ENCODE assay signal across 22 cellular contexts in the genomic region with DNA sequence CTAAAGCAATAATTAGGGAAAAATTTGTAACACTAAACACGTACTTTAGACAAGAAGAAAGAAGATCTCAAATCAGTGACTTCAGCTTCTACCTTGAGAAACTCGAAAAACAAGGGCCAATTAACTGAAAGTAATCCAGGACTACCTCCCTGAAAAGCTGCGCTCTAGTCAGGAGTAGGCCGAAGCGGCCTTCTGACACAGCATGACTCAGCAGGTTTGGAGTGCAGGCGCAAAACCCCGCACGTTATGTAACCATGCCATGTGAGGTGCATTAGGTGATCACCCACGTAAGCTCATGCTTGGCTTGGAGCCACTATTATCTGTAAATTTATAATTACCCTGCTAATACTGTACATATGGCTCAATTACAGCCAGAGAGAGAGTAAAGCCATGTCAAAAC. TPM values are rescaled to one million over a fixed set of nuclear protein-coding genes. Genes with fewer than 3 reads are reported as not detected.
A peak's percentile ranks its signal among the peaks of the same experiment; 100 is the strongest.
DNase-seq lines count a peak whose midpoint lies in the region; ATAC-seq, FAIRE-seq and TF ChIP-seq lines count a peak whose summit lies in the region.
"Had no signal": no experiment of that assay in that cellular context is flagged by ENCODE, and none has a peak within 500 bp of the region (broad histone marks: within the 10 kb centered on the region; RNA-seq: fewer than 3 reads in every experiment).

No MANE protein-coding gene starts in this region.

- no peaks in the 10 kb centered on the region for H3K9me1 ChIP-seq in IMR-90 (ENCODE audit: insufficient read depth, low read length)
- H3K9me1 ChIP-seq in K562 (ENCODE audit: control insufficient read depth, insufficient read depth, low read length): no peaks in the 10 kb centered on the region

- POLR2A ChIA-PET in IMR-90 (lab: Charles Lee; ENCODE audit: unreplicated experiment): no interaction called here
- POLR2A ChIA-PET in K562 (lab: Yijun Ruan, JAX): no interaction called here

- no peak for TF ChIP-seq POLR2A in IMR-90 (IDR thresholded peaks at IDR 0.05; ENCODE audit: low read depth, low read length)
- no peak for TF ChIP-seq POLR2A in K562 (conservative IDR thresholded peaks at IDR 0.05)

- H3K23ac ChIP-seq in IMR-90 (ENCODE audit: low read depth, low read length) (no peak overlapping the region), trophoblast cell (ENCODE audit: low read length) (no peak overlapping the region)

- H2AFZ ChIP-seq in IMR-90 (replicated peaks; ENCODE audit: low read length, poor library complexity) (no peak overlapping the region), K562 (ENCODE audit: low read depth, low read length) (no peak overlapping the region), trophoblast cell (ENCODE audit: insufficient read depth, low read length, poor library complexity) (no peak overlapping the region)
- H2AFZ ChIP-seq: parathyroid adenoma had no signal

- H4K5ac ChIP-seq in IMR-90 (ENCODE audit: low read depth, low read length): no peak overlapping the region

- no peak for TF ChIP-seq EP300 in K562 (IDR thresholded peaks at IDR 0.05; ENCODE audit: low read length)

- peak; percentile 11 for DNase-seq in activated CD4-positive, alpha-beta T cell treated with anti-CD3 and anti-CD28 coated beads for 48 hours
- no peak for DNase-seq in activated CD4-positive, alpha-beta T cell treated with anti-CD3 and anti-CD28 coated beads, Interleukin-2, amount 50 U/mL, for 4 hours
- DNase-seq in IMR-90: no peak
- peak; percentile 20 to 71 (median 36) for DNase-seq in K562 (ENCODE audit: extremely low read depth in 1 of 4, low spot score in 3 of 4)
- DNase-seq in trophoblast cell: peak; percentile 59 to 91
- no peak for DNase-seq in G401 (ENCODE audit: low spot score)
- DNase-seq: activated gamma-delta T cell; amygdala; caudate nucleus; GF-D8; kidney; MM.1S; naive thymus-derived CD4-positive, alpha-beta T cell; NCI-H774; sigmoid colon; stimulated activated CD4-positive, alpha-beta T cell treated with anti-CD3 and anti-CD28 coated beads, Interleukin-2, amount 100 ng/mL, for 24 hours; stomach; upper lobe of right lung had no signal

- H3K27ac ChIP-seq in IMR-90 (ENCODE audit: insufficient read depth, low read length) (no peak overlapping the region), K562 (ENCODE audit: extremely low read depth, low read depth, low read length) (no peak overlapping the region), trophoblast cell (ENCODE audit: low read depth, low read length) (no peak overlapping the region)
- H3K27ac ChIP-seq: parathyroid adenoma, sigmoid colon, stomach, upper lobe of right lung had no signal

- H4K8ac ChIP-seq in IMR-90 (ENCODE audit: low read depth in 2 of 2, low read length in 2 of 2): no peak overlapping the region
- H4K8ac ChIP-seq in trophoblast cell (ENCODE audit: low read depth, low read length): no peak overlapping the region

- H3K4me3 ChIP-seq in IMR-90 (ENCODE audit: insufficient read depth, low read depth, low read length) (no peak overlapping the region), K562 (no peak overlapping the region), trophoblast cell (ENCODE audit: low read depth, low read length) (no peak overlapping the region)
- H3K4me3 ChIP-seq: sigmoid colon, stomach, upper lobe of right lung had no signal

- H4K20me1 ChIP-seq in IMR-90 (ENCODE audit: insufficient read depth, low read length): no peaks in the 10 kb centered on the region
- no peaks in the 10 kb centered on the region for H4K20me1 ChIP-seq in K562 (replicated peaks; ENCODE audit: control insufficient read depth, insufficient read depth, low read length)

- in situ Hi-C loops in IMR-90 (cut with MboI; ENCODE audit: low sequenced_read_pairs) (no loop called here), K562 (cut with MboI) (no loop called here), G401 (cut with HindIII; ENCODE audit: low sequenced_read_pairs) (no loop called here)

- H3K9me3 ChIP-seq in IMR-90 (ENCODE audit: control insufficient read depth, insufficient read depth, low read length) (no peaks in the 10 kb centered on the region), K562 (replicated peaks; ENCODE audit: control insufficient read depth, insufficient read depth, low read depth, low read length) (peaks cover 6% of the 10 kb centered on the region; the same call in 1 of the 2 replicates), trophoblast cell (ENCODE audit: insufficient read depth, low read depth, low read length) (peaks cover 19% of the 10 kb centered on the region)
- H3K9me3 ChIP-seq: sigmoid colon, upper lobe of right lung had no signal

- H3K36me3 ChIP-seq in IMR-90 (ENCODE audit: control insufficient read depth, insufficient read depth, low read length) (no peaks in the 10 kb centered on the region), K562 (ENCODE audit: control insufficient read depth, insufficient read depth, low read length) (no peaks in the 10 kb centered on the region), trophoblast cell (ENCODE audit: control insufficient read depth in 1 of 2, insufficient read depth in 2 of 2, low read length in 2 of 2) (peaks cover 0 to 3% of the 10 kb centered on the region in 2 experiments)
- H3K36me3 ChIP-seq: sigmoid colon, stomach, upper lobe of right lung had no signal

- H3K9ac ChIP-seq in IMR-90 (ENCODE audit: low read depth, low read length) (no peak overlapping the region), K562 (ENCODE audit: insufficient read depth in 1 of 2, low read depth in 2 of 2, low read length in 2 of 2) (no peak overlapping the region), trophoblast cell (ENCODE audit: low read length) (no peak overlapping the region)
- H3K9ac ChIP-seq: parathyroid adenoma had no signal

- H3K27me3 ChIP-seq in IMR-90 (ENCODE audit: control insufficient read depth, insufficient read depth, low read length): no peaks in the 10 kb centered on the region; the same call in none of the 2 replicates
- H3K27me3 ChIP-seq in K562 (ENCODE audit: control insufficient read depth in 2 of 2, insufficient read depth in 2 of 2, low read length in 2 of 2): no peaks in the 10 kb centered on the region; a peak in 1 of 5 replicates
- no peaks in the 10 kb centered on the region for H3K27me3 ChIP-seq in trophoblast cell (ENCODE audit: insufficient read depth, low read length)
- H3K27me3 ChIP-seq: sigmoid colon, stomach, upper lobe of right lung had no signal

- FAIRE-seq in K562 (lab: Jason Lieb, UNC): peak; percentile 48
- FAIRE-seq: kidney had no signal

- no peak overlapping the region for H2BK20ac ChIP-seq in IMR-90 (ENCODE audit: low read depth, low read length)

- BruUV-seq in IMR-90 (replicated peaks; lab: Mats Ljungman, UMichigan) (no TSS peak), K562 (replicated peaks; lab: Mats Ljungman, UMichigan) (no TSS peak)

- TF ChIP-seq RAD21 in IMR-90 (IDR thresholded peaks at IDR 0.05; ENCODE audit: low read length) (no peak), K562 (CRISPR knock-in tag; conservative IDR thresholded peaks at IDR 0.05 in 1 of 2, IDR thresholded peaks at IDR 0.05 in 1 of 2) (no peak)

- H3K4me2 ChIP-seq in IMR-90 (ENCODE audit: low read depth, low read length) (no peak overlapping the region), K562 (ENCODE audit: insufficient read depth, low read length) (no peak overlapping the region), trophoblast cell (ENCODE audit: low read length) (no peak overlapping the region)

- no peak overlapping the region for H2AK5ac ChIP-seq in IMR-90 (ENCODE audit: low read depth, low read length)
- no peak overlapping the region for H2AK5ac ChIP-seq in trophoblast cell (ENCODE audit: low read length)

- H2BK120ac ChIP-seq in IMR-90 (ENCODE audit: low read depth, low read length) (no peak overlapping the region), trophoblast cell (ENCODE audit: insufficient read depth, low read length, poor library complexity) (no peak overlapping the region)

- no peak overlapping the region for H2BK12ac ChIP-seq in trophoblast cell (ENCODE audit: low read length)

- H3K18ac ChIP-seq in IMR-90 (ENCODE audit: low read depth, low read length) (no peak overlapping the region), trophoblast cell (ENCODE audit: low read length) (no peak overlapping the region)

- no peaks in the 10 kb centered on the region for H3K4me1 ChIP-seq in IMR-90 (ENCODE audit: control insufficient read depth, insufficient read depth, low read length)
- H3K4me1 ChIP-seq in K562 (replicated peaks in 1 of 2; ENCODE audit: control insufficient read depth in 2 of 2, insufficient read depth in 2 of 2, low read length in 2 of 2): no peaks in the 10 kb centered on the region
- no peaks in the 10 kb centered on the region for H3K4me1 ChIP-seq in trophoblast cell (ENCODE audit: control insufficient read depth in 1 of 2, insufficient read depth in 2 of 2, low read length in 2 of 2)
- H3K4me1 ChIP-seq: parathyroid adenoma, sigmoid colon, stomach, upper lobe of right lung had no signal

- no peak overlapping the region for H3K4ac ChIP-seq in IMR-90 (ENCODE audit: low read depth, low read length)
- no peak overlapping the region for H3K4ac ChIP-seq in trophoblast cell (ENCODE audit: low read depth, low read length)

- 0% methylated on average over 1 of the region's 9 CpGs; no CpG with 5 or more reads in 1 of the 2 experiments for WGBS in IMR-90 (ENCODE audit: extremely low coverage in 2 of 2, insufficient read length in 1 of 2), 2 experiments
- 20% methylated on average over 9 of the region's 9 CpGs for WGBS in K562 (ENCODE audit: insufficient coverage, low coverage, missing lambda C conversion rate)
- WGBS in trophoblast cell (ENCODE audit: extremely low coverage, insufficient coverage, insufficient read length): no CpG with 5 or more reads among the region's 9 CpGs

- ATAC-seq in IMR-90 (ENCODE audit: low read depth): no peak
- ATAC-seq in K562: peak; percentile 75
- ATAC-seq in GM21723 (IDR thresholded peaks at IDR 0.05; ENCODE audit: unreplicated experiment): no peak
- ATAC-seq in GM21447 (IDR thresholded peaks at IDR 0.05; ENCODE audit: unreplicated experiment): no peak
- ATAC-seq: naive thymus-derived CD4-positive, alpha-beta T cell; Panc1; upper lobe of right lung had no signal

- no peak overlapping the region for H3K56ac ChIP-seq in IMR-90 (ENCODE audit: extremely low read depth, insufficient read depth, low read length)

- no peak overlapping the region for H4K12ac ChIP-seq in trophoblast cell (ENCODE audit: low read depth, low read length)

- no peak for TF ChIP-seq CTCF in IMR-90 (conservative IDR thresholded peaks at IDR 0.05; ENCODE audit: low read depth, low read length)
- no peak for TF ChIP-seq CTCF in K562 (IDR thresholded peaks at IDR 0.05 in 2 of 3, conservative IDR thresholded peaks at IDR 0.05 in 1 of 3; ENCODE audit: insufficient read depth in 2 of 3, low read depth in 1 of 3, low read length in 3 of 3)

- dilution Hi-C loops in IMR-90 (cut with HindIII; ENCODE audit: low sequenced_read_pairs, unreplicated experiment): no loop called here

- H3K14ac ChIP-seq in IMR-90 (replicated peaks; ENCODE audit: low read depth, low read length) (no peak overlapping the region), trophoblast cell (ENCODE audit: low read length) (no peak overlapping the region)

- intact Hi-C loops in IMR-90 (cut with micrococcal nuclease) (no loop called here), K562 (cut with micrococcal nuclease) (no loop called here)

- H3K79me1 ChIP-seq in IMR-90 (ENCODE audit: low read depth in 1 of 2, low read length in 2 of 2) (no peaks in the 10 kb centered on the region), trophoblast cell (ENCODE audit: low read length) (no peaks in the 10 kb centered on the region)

- no peak overlapping the region for H4K91ac ChIP-seq in IMR-90 (ENCODE audit: insufficient read depth, low read depth, low read length)
- peak overlapping the region; percentile 11 for H4K91ac ChIP-seq in trophoblast cell (ENCODE audit: low read depth, low read length)

- H2BK15ac ChIP-seq in IMR-90 (ENCODE audit: low read depth, low read length): no peak overlapping the region

- H2BK5ac ChIP-seq in IMR-90 (ENCODE audit: low read depth, low read length, poor library complexity, severe bottlenecking) (no peak overlapping the region), trophoblast cell (ENCODE audit: low read depth, low read length, poor library complexity) (no peak overlapping the region)

- H3K79me2 ChIP-seq in K562 (ENCODE audit: control insufficient read depth, insufficient read depth, low read length) (no peaks in the 10 kb centered on the region), trophoblast cell (ENCODE audit: control insufficient read depth, insufficient read depth, low read length, poor library complexity) (no peaks in the 10 kb centered on the region)
- H3K79me2 ChIP-seq: parathyroid adenoma had no signal

- CTCF ChIA-PET in IMR-90 (lab: Yijun Ruan, JAX): interaction anchor here (1.5 kb wide), 1 partner anchor 15 kb away, joined by 6 read pairs; no protein-coding TSS in a partner anchor
- CTCF ChIA-PET in K562 (lab: Yijun Ruan, JAX; ENCODE audit: low intra/inter-chr PET ratio): no interaction called here

- H2AK9ac ChIP-seq in IMR-90 (replicated peaks; ENCODE audit: low read depth, low read length, poor library complexity): no peak overlapping the region

RNA-seq across cellular contexts. Expression of a gene that starts 52.8 kb away (rescaled TPM):
- 7.0 and 8.3 TPM in 2 replicates for total RNA-seq in IMR-90 (2012; rRNA removed)
- polyA plus RNA-seq in IMR-90 (2012; rRNA removed): 4.8 and 6.7 TPM in 2 replicates
- 2.1 and 3.1 TPM in 2 replicates for polyA plus RNA-seq in IMR-90 (2012; cell fraction: cytosol; rRNA removed)
- polyA plus RNA-seq in IMR-90 (2012; cell fraction: nucleus; rRNA removed; ENCODE audit: low replicate concordance): 4.5 and 11.7 TPM in 2 replicates
- not detected in 2 replicates for total RNA-seq in K562 (2011; cell fraction: chromatin; rRNA removed; ENCODE audit: low replicate concordance)
- total RNA-seq in K562 (2011; cell fraction: nucleolus; rRNA removed): not detected in 2 replicates
- total RNA-seq in K562 (2011; cell fraction: nucleoplasm; rRNA removed): not detected in 2 replicates
- not detected in 2 replicates for total RNA-seq in K562 (2014; rRNA removed)
- not detected in 2 replicates for total RNA-seq in K562 (2014; rRNA removed; fragmentation: Illumina TruSeq; extraction: Trizol)
- not detected in 2 replicates for total RNA-seq in K562 (2015; rRNA removed; fragmentation: Illumina TruSeq; extraction: Trizol)
- 0.09 and 0.18 TPM in 2 replicates for total RNA-seq in K562 (2021)
- polyA plus RNA-seq in K562 (2011; rRNA removed): 0.04 TPM in 1 of 2 replicates, not detected in the other
- polyA plus RNA-seq in K562 (2011; cell fraction: cytosol; rRNA removed): 0.03 TPM in 1 of 2 replicates, not detected in the other
- polyA plus RNA-seq in K562 (2011; cell fraction: nucleus; rRNA removed): not detected in 2 replicates
- 0.01 and 0.10 TPM in 2 replicates for polyA plus RNA-seq in K562 (2012)
- not detected in 2 replicates for polyA plus RNA-seq in K562 (2014; fragmentation: Illumina TruSeq; extraction: Trizol)
- not detected for polyA plus RNA-seq in K562 (2014; fragmentation: Nextera tagmentation; extraction: Ambion mirVana)
- polyA plus RNA-seq in K562 (2014; rRNA removed): not detected in 2 replicates
- polyA minus RNA-seq in K562 (2011; rRNA and poly(A)+ RNA removed): not detected in 2 replicates
- polyA minus RNA-seq in K562 (2011; cell fraction: cytosol; rRNA and poly(A)+ RNA removed): not detected in 2 replicates
- not detected in 2 replicates for polyA minus RNA-seq in K562 (2011; cell fraction: nucleus; rRNA and poly(A)+ RNA removed)
- 4.3 and 4.4 TPM in 2 replicates for polyA plus RNA-seq in trophoblast cell (2013)
- not detected in 2 replicates for total RNA-seq in G401 (2014; rRNA removed; shearing (Covaris generic))
- polyA plus RNA-seq: naive thymus-derived CD4-positive, alpha-beta T cell had no signal

Comparison
In these comparisons a context has a peak if more than half of its experiments do, and no peak if none do; other contexts are left out.
1. DNase-seq: peak in activated CD4-positive, alpha-beta T cell treated with anti-CD3 and anti-CD28 coated beads for 48 hours (single experiment), K562 (4 of 4) and trophoblast cell (2 of 2); none in activated CD4-positive, alpha-beta T cell treated with anti-CD3 and anti-CD28 coated beads, Interleukin-2, amount 50 U/mL, for 4 hours (0 of 2), IMR-90 (single experiment) and G401 (single experiment).